ENCODE assay signal across 8 cellular contexts in the genomic region with DNA sequence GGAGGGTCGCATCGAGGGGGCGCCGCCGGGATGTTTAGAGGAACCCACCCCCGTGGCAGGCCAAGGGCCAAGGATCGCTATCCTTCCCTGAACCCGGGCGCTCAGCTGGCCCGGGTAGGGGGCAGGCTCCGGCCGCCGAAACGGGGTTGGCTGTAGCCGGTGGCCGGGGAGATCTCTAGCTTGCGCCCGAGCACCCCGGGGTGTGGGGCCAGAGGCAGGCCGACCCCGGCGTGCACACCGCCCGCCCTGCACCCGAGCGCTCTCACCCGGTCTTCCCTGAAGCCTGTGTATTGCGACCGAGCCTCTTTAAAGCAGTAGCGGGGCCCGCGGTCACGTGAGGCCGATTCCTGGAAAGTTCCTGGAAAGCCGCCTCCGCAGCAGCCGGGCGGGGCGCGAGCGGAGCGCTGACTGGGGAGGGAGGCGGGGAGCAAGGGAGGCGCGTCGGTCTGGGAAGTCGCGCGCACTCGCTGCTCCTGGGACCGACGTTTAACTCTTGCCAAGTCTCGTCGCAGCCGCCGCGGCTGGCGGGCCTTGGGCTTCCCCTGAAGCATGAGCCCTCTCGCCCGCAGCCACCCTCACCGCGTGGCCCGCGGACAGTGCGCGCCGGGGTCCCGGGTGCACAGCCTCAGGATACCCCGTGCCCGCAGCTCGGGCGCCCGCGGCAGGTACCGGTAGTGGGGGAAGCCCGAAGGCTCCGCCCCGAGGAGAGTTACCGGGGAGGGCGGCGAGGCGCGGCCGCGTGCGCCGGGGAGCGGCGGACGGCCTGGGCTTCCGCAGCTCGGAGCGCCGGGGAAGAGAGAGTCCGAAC. TPM values are rescaled to one million over a fixed set of nuclear protein-coding genes. Genes with fewer than 3 reads are reported as not detected.
DNase-seq lines count a peak whose midpoint lies in the region; ATAC-seq and TF ChIP-seq lines count a peak whose summit lies in the region.

No MANE protein-coding gene starts in this region.

- H3K4me1 ChIP-seq in iPS-20b (ENCODE audit: insufficient read depth, low read length) (peaks cover 14% of the 10 kb centered on the region), skeletal muscle tissue (ENCODE audit: control insufficient read depth in 3 of 3, insufficient read depth in 3 of 3, low read length in 3 of 3) (peaks cover 25 to 38% (median 31%) of the 10 kb centered on the region in 3 donors)

- H3K4me3 ChIP-seq in iPS-20b (ENCODE audit: low read length) (peak overlapping the region; percentile 97), skeletal muscle tissue (ENCODE audit: low read length in 3 of 3) (peak overlapping the region; percentile 83 to 87 (median 84))

- TF ChIP-seq CTCF in VCaP (conservative IDR thresholded peaks at IDR 0.05), result no peak

- H3K9ac ChIP-seq in iPS-20b (ENCODE audit: low read depth, low read length) (peak overlapping the region; percentile 91), skeletal muscle tissue (ENCODE audit: low read depth in 1 of 3, low read length in 3 of 3) (peak overlapping the region; percentile 60 to 78 (median 61))

- peaks cover 25% of the 10 kb centered on the region for H3K36me3 ChIP-seq in iPS-20b (ENCODE audit: insufficient read depth, low read depth, low read length)
- no peaks in the 10 kb centered on the region for H3K36me3 ChIP-seq in skeletal muscle tissue (ENCODE audit: control insufficient read depth in 3 of 3, insufficient read depth in 3 of 3, low read length in 3 of 3)

- peak overlapping the region; percentile 77 for H3K27ac ChIP-seq in VCaP
- H3K27ac ChIP-seq in iPS-20b (ENCODE audit: low read length), result peak overlapping the region; percentile 80
- peak overlapping the region; percentile 84 for H3K27ac ChIP-seq in skeletal muscle tissue (ENCODE audit: low read depth, low read length)

- in situ Hi-C loops in T47D (cut with HindIII; ENCODE audit: low pct_unique_long_range_greater_than_20kb, low sequenced_read_pairs), result no loop called here

- ATAC-seq in HG02885 (IDR thresholded peaks at IDR 0.05; ENCODE audit: poor library complexity, unreplicated experiment), result peak; percentile 52

- DNase-seq in NCI-H187 (lab: John Stamatoyannopoulos, UW) (peak; percentile 35 to 50), NCI-H187 treated with DMSO at 0.1 percent for 48 hours (lab: John Stamatoyannopoulos, UW) (no peak), NCI-H2081 treated with DMSO at 0.1 percent for 48 hours (lab: John Stamatoyannopoulos, UW) (peak; percentile 17), T47D (ENCODE audit: low read depth in 1 of 2, low spot score in 1 of 2) (peak; percentile 89 to 92)

- H3K27me3 ChIP-seq in iPS-20b (ENCODE audit: insufficient read depth, low read length) (peaks cover 37% of the 10 kb centered on the region), skeletal muscle tissue (ENCODE audit: control insufficient read depth in 3 of 3, insufficient read depth in 3 of 3, low read length in 3 of 3) (peaks cover 19 to 20% (median 20%) of the 10 kb centered on the region in 3 donors)

- H3K9me3 ChIP-seq in iPS-20b (ENCODE audit: insufficient read depth, low read depth, low read length), result no peaks in the 10 kb centered on the region
- H3K9me3 ChIP-seq in skeletal muscle tissue (ENCODE audit: control insufficient read depth in 3 of 3, low read length in 3 of 3), result no peaks in the 10 kb centered on the region

RNA-seq across cellular contexts. Expression of a gene that starts 1.7 kb away (rescaled TPM):
- total RNA-seq in skeletal muscle tissue, result 13.6 TPM
